ENCODE assay signal across 8 cellular contexts in genomic region chr19:49929121-49929610, GRCh38. TPM values are rescaled to one million over a fixed set of nuclear protein-coding genes. Genes with fewer than 3 reads are reported as not detected.
A peak's percentile ranks its signal among the peaks of the same experiment; 100 is the strongest.
DNase-seq lines count a peak whose midpoint lies in the region; ATAC-seq and TF ChIP-seq lines count a peak whose summit lies in the region.

A gene with protein sequence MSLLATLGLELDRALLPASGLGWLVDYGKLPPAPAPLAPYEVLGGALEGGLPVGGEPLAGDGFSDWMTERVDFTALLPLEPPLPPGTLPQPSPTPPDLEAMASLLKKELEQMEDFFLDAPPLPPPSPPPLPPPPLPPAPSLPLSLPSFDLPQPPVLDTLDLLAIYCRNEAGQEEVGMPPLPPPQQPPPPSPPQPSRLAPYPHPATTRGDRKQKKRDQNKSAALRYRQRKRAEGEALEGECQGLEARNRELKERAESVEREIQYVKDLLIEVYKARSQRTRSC (plus strand): TSS chr19:49929205. CDS start chr19:49930851, 1,646 bp downstream.
TSS of gene NUP62 (minus strand) at chr19:49929504. CDS start at chr19:49909807, 19,697 bp downstream.

- H3F3A ChIP-seq in GM23338 (replicated peaks; ENCODE audit: low read depth): no peaks in the 10 kb centered on the region; the same call in none of the 2 replicates

- H3K27me3 ChIP-seq in GM23338 (ENCODE audit: insufficient read depth): no peaks in the 10 kb centered on the region

- peak; percentile 40 for ATAC-seq in GM23338
- ATAC-seq in stimulated activated naive CD8-positive, alpha-beta T cell treated with anti-CD3 and anti-CD28 coated beads, Interleukin-15, amount 100 ng/mL, for 72 hours: peak; percentile 63

- H3K4me1 ChIP-seq in GM23338 (ENCODE audit: insufficient read depth): peaks cover 10% of the 10 kb centered on the region

- H3K79me2 ChIP-seq in GM23338 (replicated peaks; ENCODE audit: insufficient read depth): peaks cover 55% of the 10 kb centered on the region

- DNase-seq in EH (ENCODE audit: low read depth): peak; percentile 87
- DNase-seq in GM23338 (ENCODE audit: low spot score): peak; percentile 85
- peak; percentile 86 for DNase-seq in LHCN-M2 (ENCODE audit: low read depth)
- DNase-seq in RPMI8226: peak; percentile 94
- DNase-seq in activated T-helper 9 cell treated with anti-CD3 and anti-CD28 coated beads, Interleukin-2, amount 50 U/mL, for 16 hours (ENCODE audit: low read depth): peak; percentile 89
- DNase-seq in fibroblast of pulmonary artery (ENCODE audit: low read depth): peak; percentile 82
- DNase-seq in nephron progenitor cell: peak; percentile 94
- DNase-seq in stimulated activated naive CD8-positive, alpha-beta T cell treated with anti-CD3 and anti-CD28 coated beads, Interleukin-15, amount 100 ng/mL, for 72 hours: peak; percentile 90 to 91

- H3K9me2 ChIP-seq in GM23338 (ENCODE audit: insufficient read depth): no peaks in the 10 kb centered on the region

- H3K36me3 Mint-ChIP-seq in GM23338 (ENCODE audit: low read depth): peaks cover 81% of the 10 kb centered on the region
- peaks cover 59% of the 10 kb centered on the region for H3K36me3 Mint-ChIP-seq in nephron progenitor cell (ENCODE audit: low read depth)

- H3K4me1 Mint-ChIP-seq in GM23338 (peaks cover 29% of the 10 kb centered on the region), nephron progenitor cell (peaks cover 49% of the 10 kb centered on the region)
- H3K4me1 Mint-ChIP-seq in stimulated activated naive CD8-positive, alpha-beta T cell treated with anti-CD3 and anti-CD28 coated beads, Interleukin-15, amount 100 ng/mL, for 72 hours: peaks cover 83% of the 10 kb centered on the region

- H3K4me3 Mint-ChIP-seq in GM23338 (peak within 1 kb of the TSS; percentile 93), nephron progenitor cell (peak within 1 kb of the TSS; percentile 94)
- H3K4me3 Mint-ChIP-seq in stimulated activated naive CD8-positive, alpha-beta T cell treated with anti-CD3 and anti-CD28 coated beads, Interleukin-15, amount 100 ng/mL, for 72 hours: peak within 1 kb of the TSS; percentile 94 to 99

- peaks cover 17% of the 10 kb centered on the region for H3K36me3 ChIP-seq in GM23338 (ENCODE audit: insufficient read depth)

- peaks cover 34% of the 10 kb centered on the region for H4K20me1 ChIP-seq in GM23338 (replicated peaks; ENCODE audit: insufficient read depth)

- H3K9me3 Mint-ChIP-seq in GM23338 (peaks cover 14% of the 10 kb centered on the region), nephron progenitor cell (peaks cover 3% of the 10 kb centered on the region)
- peaks cover 14 to 17% of the 10 kb centered on the region in 2 donors for H3K9me3 Mint-ChIP-seq in stimulated activated naive CD8-positive, alpha-beta T cell treated with anti-CD3 and anti-CD28 coated beads, Interleukin-15, amount 100 ng/mL, for 72 hours

- H3K27ac Mint-ChIP-seq in GM23338 (peak within 1 kb of the TSS; percentile 99), nephron progenitor cell (peak within 1 kb of the TSS; percentile 99)
- H3K27ac Mint-ChIP-seq in stimulated activated naive CD8-positive, alpha-beta T cell treated with anti-CD3 and anti-CD28 coated beads, Interleukin-15, amount 100 ng/mL, for 72 hours: peak within 1 kb of the TSS; percentile 97 to 98

- peaks cover 27% of the 10 kb centered on the region for H3K27me3 Mint-ChIP-seq in GM23338 (ENCODE audit: insufficient read depth, low read depth, poor library complexity)
- peaks cover 4% of the 10 kb centered on the region for H3K27me3 Mint-ChIP-seq in nephron progenitor cell (ENCODE audit: low read depth, poor library complexity)
- no peaks in the 10 kb centered on the region for H3K27me3 Mint-ChIP-seq in stimulated activated naive CD8-positive, alpha-beta T cell treated with anti-CD3 and anti-CD28 coated beads, Interleukin-15, amount 100 ng/mL, for 72 hours

- peak within 1 kb of the TSS; percentile 100 for H3K4me2 ChIP-seq in GM23338

- H3K4me3 ChIP-seq in GM23338 (peak within 1 kb of the TSS; percentile 99), fibroblast of pulmonary artery (replicated peaks; ENCODE audit: low read depth, low read length) (peak within 1 kb of the TSS; percentile 97)

- H3K27ac ChIP-seq in GM23338 (ENCODE audit: low read depth): peak within 1 kb of the TSS; percentile 98

- no peak for TF ChIP-seq CTCF in GM23338 (conservative IDR thresholded peaks at IDR 0.05; ENCODE audit: low read depth in 2 of 2)
- no peak for TF ChIP-seq CTCF in fibroblast of pulmonary artery (IDR thresholded peaks at IDR 0.05; ENCODE audit: low read length, missing control alignments)
- TF ChIP-seq CTCF in nephron progenitor cell (IDR thresholded peaks at IDR 0.05): no peak

- H2AFZ ChIP-seq in GM23338: peak within 1 kb of the TSS; percentile 97

TF ChIP-seq in GM23338, 12 proteins besides CTCF, POLR2A, EP300 and RAD21:
- TF ChIP-seq REST (IDR thresholded peaks at IDR 0.05; ENCODE audit: unreplicated experiment) (no peak), ZNF331 (CRISPR knock-in tag; IDR thresholded peaks at IDR 0.05; ENCODE audit: low read depth) (no peak), POLR2AphosphoS5 (IDR thresholded peaks at IDR 0.05; ENCODE audit: low read depth) (no peak; the same call in none of the 2 replicates), EZH2 (IDR thresholded peaks at IDR 0.05; ENCODE audit: low read depth, unreplicated experiment) (no peak)

RNA-seq across cellular contexts. Expression of the first gene that starts in this region (rescaled TPM):
- 7.4 and 8.2 TPM in 2 replicates for total RNA-seq in GM23338 (2014; rRNA removed; shearing (Covaris generic))
- 9.6 and 10.3 TPM in 2 replicates for polyA plus RNA-seq in GM23338 (2016; fragmentation: Nextera tagmentation; extraction: Ambion mirVana)
- 14.1 and 14.7 TPM in 2 replicates for total RNA-seq in LHCN-M2 (2014; rRNA removed)
- 30.3 TPM for polyA plus RNA-seq in LHCN-M2 (2012)

RNA-seq across cellular contexts. Expression of gene NUP62, which starts in this region (rescaled TPM):
- 87.7 and 99.4 TPM in 2 replicates for total RNA-seq in GM23338 (2014; rRNA removed; shearing (Covaris generic))
- 54.0 and 55.5 TPM in 2 replicates for polyA plus RNA-seq in GM23338 (2016; fragmentation: Nextera tagmentation; extraction: Ambion mirVana)
- total RNA-seq in LHCN-M2 (2014; rRNA removed): 73.7 and 74.5 TPM in 2 replicates
- 47.5 TPM for polyA plus RNA-seq in LHCN-M2 (2012)

Comparison
In these comparisons a context has a peak if more than half of its experiments do, and no peak if none do; other contexts are left out.
1. Peak in every context shown above with its lines: DNase-seq, ATAC-seq, H3K4me3 ChIP-seq and H3K27ac ChIP-seq.